In the genomic region with DNA sequence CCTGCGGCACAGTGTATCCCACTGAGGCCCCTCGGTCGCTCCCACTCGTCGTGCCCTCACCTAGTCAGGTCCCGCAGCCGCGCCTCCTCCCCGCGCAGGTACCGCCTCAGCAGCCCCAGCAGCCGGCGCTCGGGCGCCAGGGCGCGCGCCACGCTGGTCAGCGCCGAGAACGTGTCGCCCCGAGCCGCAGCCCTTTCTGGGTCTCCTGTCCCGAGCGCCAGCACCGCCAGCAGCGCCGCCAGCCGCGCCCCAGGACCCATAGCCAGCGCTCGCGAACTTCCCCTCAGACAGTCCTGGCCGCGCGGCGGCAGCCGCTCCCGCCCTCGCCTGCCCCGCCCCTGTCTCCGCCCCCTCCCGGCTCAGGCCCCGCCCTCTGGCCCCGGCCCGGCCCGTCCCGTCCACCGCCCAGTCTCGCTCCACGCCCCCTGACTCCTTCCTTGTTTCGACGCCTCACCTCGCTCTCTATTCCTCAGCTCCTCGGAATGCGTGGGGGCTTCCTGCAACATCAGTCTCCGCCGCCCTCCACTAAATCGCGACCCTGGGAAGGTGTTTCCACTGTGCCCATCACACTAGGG, we compare ENCODE assay signal across 8 cellular contexts. TPM values are rescaled to one million over a fixed set of nuclear protein-coding genes. Genes with fewer than 3 reads are reported as not detected.
DNase-seq lines count a peak whose midpoint lies in the region; ATAC-seq, FAIRE-seq and TF ChIP-seq lines count a peak whose summit lies in the region.

A gene (minus strand): TSS at position 289 of the 575 bp plus-strand sequence. CDS start 29 bp downstream, at position 260.

- no peak for TF ChIP-seq POLR2A in GM12878 (IDR thresholded peaks at IDR 0.05; ENCODE audit: low read depth, low read length)

- no peaks in the 10 kb centered on the region for H4K20me1 ChIP-seq in GM12878 (ENCODE audit: control insufficient read depth, insufficient read depth)
- no peaks in the 10 kb centered on the region for H4K20me1 ChIP-seq in smooth muscle cell (ENCODE audit: low read depth)

- H3K36me3 ChIP-seq in GM12878 (ENCODE audit: control insufficient read depth in 2 of 2, insufficient read depth in 2 of 2, low read length in 1 of 2) (no peaks in the 10 kb centered on the region), iPS-18a (ENCODE audit: control insufficient read depth, low read depth, low read length) (no peaks in the 10 kb centered on the region), smooth muscle cell (ENCODE audit: low read depth) (no peaks in the 10 kb centered on the region)

- H3K27me3 ChIP-seq in GM12878 (replicated peaks in 1 of 2; ENCODE audit: control insufficient read depth in 2 of 2, insufficient read depth in 2 of 2, low read length in 1 of 2), result peaks cover 0 to 2% of the 10 kb centered on the region in 2 experiments; a peak in 2 of 4 replicates
- H3K27me3 ChIP-seq in iPS-18a (ENCODE audit: control insufficient read depth, insufficient read depth, low read length), result peaks cover 45% of the 10 kb centered on the region
- H3K27me3 ChIP-seq in smooth muscle cell (ENCODE audit: low read depth), result no peaks in the 10 kb centered on the region

- H2AFZ ChIP-seq in GM12878 (ENCODE audit: control insufficient read depth, low read depth, low read length) (no peak within 1 kb of the TSS), smooth muscle cell (ENCODE audit: low read depth) (peak within 1 kb of the TSS; percentile 18)

- DNase-seq in NCI-H510A treated with DMSO at 0.1 percent for 48 hours (lab: John Stamatoyannopoulos, UW) (peak; percentile 49), NCI-H510A (lab: John Stamatoyannopoulos, UW) (no peak), SW480 (ENCODE audit: low spot score) (peak; percentile 58), GM12878 (ENCODE audit: low read depth, low spot score) (no peak), smooth muscle cell (lab: John Stamatoyannopoulos, UW; ENCODE audit: unreplicated experiment) (no peak), NCI-H187 treated with DMSO at 0.1 percent for 48 hours (lab: John Stamatoyannopoulos, UW) (no peak)

- H3K27ac ChIP-seq in GM12878 (ENCODE audit: control insufficient read depth, insufficient read depth) (no peak within 1 kb of the TSS), iPS-18a (ENCODE audit: low read length) (no peak within 1 kb of the TSS), smooth muscle cell (ENCODE audit: low read depth) (no peak within 1 kb of the TSS)

- CTCF ChIA-PET in GM12878 (lab: Yijun Ruan, JAX), result interaction anchor here (0.6 kb wide), 1 partner anchor 488 kb away, joined by 3 read pairs; no protein-coding TSS in a partner anchor

- ATAC-seq in GM12878 (peak; percentile 74), HG03432 (IDR thresholded peaks at IDR 0.05; ENCODE audit: unreplicated experiment) (no peak)

- intact Hi-C loops in GM12878 (cut with micrococcal nuclease; ENCODE audit: unreplicated experiment), result no loop called here

- no TSS peak for BruUV-seq in GM12878 (replicated peaks; lab: Mats Ljungman, UMichigan)

- H3K79me2 ChIP-seq in GM12878 (ENCODE audit: control insufficient read depth, insufficient read depth, low read length) (no peaks in the 10 kb centered on the region), smooth muscle cell (ENCODE audit: low read depth) (no peaks in the 10 kb centered on the region)

- SMC1A ChIA-PET in GM12878 (lab: Charles Lee; ENCODE audit: uncharacterized antibody, unreplicated experiment), result no interaction called here

- H3K9ac ChIP-seq in GM12878 (ENCODE audit: control insufficient read depth, insufficient read depth, low read length), result no peak within 1 kb of the TSS
- no peak within 1 kb of the TSS for H3K9ac ChIP-seq in iPS-18a (ENCODE audit: low read length)
- peak within 1 kb of the TSS; percentile 27 for H3K9ac ChIP-seq in smooth muscle cell (ENCODE audit: low read depth)

- TF ChIP-seq EP300 in GM12878 (IDR thresholded peaks at IDR 0.05; ENCODE audit: borderline replicate concordance in 1 of 2, control insufficient read depth in 1 of 2, low read depth in 2 of 2, low read length in 2 of 2), result no peak

- peaks cover 4% of the 10 kb centered on the region for H3F3A ChIP-seq in smooth muscle cell (ENCODE audit: low read depth)

- in situ Hi-C loops in GM12878 (cut with MboI), result no loop called here

- H3K4me3 ChIP-seq in GM12878 (no peak within 1 kb of the TSS; the same call in 1 of the 2 replicates), iPS-18a (ENCODE audit: low read length) (peak within 1 kb of the TSS; percentile 57), smooth muscle cell (peak within 1 kb of the TSS; percentile 55)

- FAIRE-seq in GM12878 (lab: Jason Lieb, UNC), result no peak

- 15% methylated on average over 50 of the region's 62 CpGs for WGBS in GM12878 (ENCODE audit: insufficient coverage, insufficient replicate concordance, low lambda C conversion rate, missing lambda C conversion rate)
- WGBS in smooth muscle cell (ENCODE audit: low lambda C conversion rate), result 9% methylated on average over 32 of the region's 62 CpGs

- TF ChIP-seq RAD21 in GM12878 (IDR thresholded peaks at IDR 0.05; ENCODE audit: insufficient read depth, low read depth, low read length), result no peak

- H3K9me3 ChIP-seq in GM12878 (replicated peaks; ENCODE audit: control insufficient read depth, insufficient read depth, low read length) (no peaks in the 10 kb centered on the region; the same call in 2 of the 3 replicates), iPS-18a (ENCODE audit: control insufficient read depth, low read depth, low read length) (no peaks in the 10 kb centered on the region), smooth muscle cell (replicated peaks; ENCODE audit: low read depth) (peaks cover 4% of the 10 kb centered on the region)

- no peaks in the 10 kb centered on the region for H3K4me1 ChIP-seq in GM12878 (ENCODE audit: control insufficient read depth, insufficient read depth, low read length)
- H3K4me1 ChIP-seq in iPS-18a (ENCODE audit: control insufficient read depth, low read depth, low read length), result no peaks in the 10 kb centered on the region
- H3K4me1 ChIP-seq in smooth muscle cell (ENCODE audit: low read depth), result no peaks in the 10 kb centered on the region

- POLR2A ChIA-PET in GM12878 (lab: Charles Lee), result no interaction called here

- TF ChIP-seq CTCF in GM12878 (IDR thresholded peaks at IDR 0.05 in 2 of 3, conservative IDR thresholded peaks at IDR 0.05 in 1 of 3; ENCODE audit: control insufficient read depth in 2 of 3, extremely low read depth in 1 of 3, insufficient read depth in 1 of 3, low read depth in 3 of 3, low read length in 3 of 3) (no peak), smooth muscle cell (IDR thresholded peaks at IDR 0.05; ENCODE audit: borderline replicate concordance, insufficient read depth, poor library complexity, severe bottlenecking) (no peak)

- RAD21 ChIA-PET in GM12878 (lab: Charles Lee; ENCODE audit: unreplicated experiment), result no interaction called here

- H3K4me2 ChIP-seq in GM12878 (ENCODE audit: control insufficient read depth, insufficient read depth) (no peak within 1 kb of the TSS), smooth muscle cell (peak within 1 kb of the TSS; percentile 87)

TF ChIP-seq in GM12878, 131 proteins besides CTCF, POLR2A, EP300 and RAD21 (continues in another document):
- TF ChIP-seq ESRRA (IDR thresholded peaks at IDR 0.05; ENCODE audit: low read length) (no peak), MTA2 (IDR thresholded peaks at IDR 0.05; ENCODE audit: low read depth) (no peak)
- TF ChIP-seq, protein P1, sequence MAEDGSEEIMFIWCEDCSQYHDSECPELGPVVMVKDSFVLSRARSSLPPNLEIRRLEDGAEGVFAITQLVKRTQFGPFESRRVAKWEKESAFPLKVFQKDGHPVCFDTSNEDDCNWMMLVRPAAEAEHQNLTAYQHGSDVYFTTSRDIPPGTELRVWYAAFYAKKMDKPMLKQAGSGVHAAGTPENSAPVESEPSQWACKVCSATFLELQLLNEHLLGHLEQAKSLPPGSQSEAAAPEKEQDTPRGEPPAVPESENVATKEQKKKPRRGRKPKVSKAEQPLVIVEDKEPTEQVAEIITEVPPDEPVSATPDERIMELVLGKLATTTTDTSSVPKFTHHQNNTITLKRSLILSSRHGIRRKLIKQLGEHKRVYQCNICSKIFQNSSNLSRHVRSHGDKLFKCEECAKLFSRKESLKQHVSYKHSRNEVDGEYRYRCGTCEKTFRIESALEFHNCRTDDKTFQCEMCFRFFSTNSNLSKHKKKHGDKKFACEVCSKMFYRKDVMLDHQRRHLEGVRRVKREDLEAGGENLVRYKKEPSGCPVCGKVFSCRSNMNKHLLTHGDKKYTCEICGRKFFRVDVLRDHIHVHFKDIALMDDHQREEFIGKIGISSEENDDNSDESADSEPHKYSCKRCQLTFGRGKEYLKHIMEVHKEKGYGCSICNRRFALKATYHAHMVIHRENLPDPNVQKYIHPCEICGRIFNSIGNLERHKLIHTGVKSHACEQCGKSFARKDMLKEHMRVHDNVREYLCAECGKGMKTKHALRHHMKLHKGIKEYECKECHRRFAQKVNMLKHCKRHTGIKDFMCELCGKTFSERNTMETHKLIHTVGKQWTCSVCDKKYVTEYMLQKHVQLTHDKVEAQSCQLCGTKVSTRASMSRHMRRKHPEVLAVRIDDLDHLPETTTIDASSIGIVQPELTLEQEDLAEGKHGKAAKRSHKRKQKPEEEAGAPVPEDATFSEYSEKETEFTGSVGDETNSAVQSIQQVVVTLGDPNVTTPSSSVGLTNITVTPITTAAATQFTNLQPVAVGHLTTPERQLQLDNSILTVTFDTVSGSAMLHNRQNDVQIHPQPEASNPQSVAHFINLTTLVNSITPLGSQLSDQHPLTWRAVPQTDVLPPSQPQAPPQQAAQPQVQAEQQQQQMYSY (CRISPR knock-in tag; IDR thresholded peaks at IDR 0.05), result no peak

RNA-seq across cellular contexts. Expression of the gene that starts here (rescaled TPM):
- not detected in 2 replicates for total RNA-seq in GM12878 (2013; cell fraction: nucleolus; rRNA removed)
- total RNA-seq in GM12878 (2014; rRNA removed), result not detected in 2 replicates
- not detected in 2 replicates for total RNA-seq in GM12878 (2014; rRNA removed; fragmentation: Illumina TruSeq; extraction: Trizol)
- not detected in 2 replicates for total RNA-seq in GM12878 (2021)
- not detected for polyA plus RNA-seq in GM12878 (2011; ENCODE audit: low read depth)
- not detected in 2 replicates for polyA plus RNA-seq in GM12878 (2011; rRNA removed)
- polyA plus RNA-seq in GM12878 (2011; cell fraction: cytosol; rRNA removed), result not detected in 2 replicates
- polyA plus RNA-seq in GM12878 (2011; cell fraction: nucleus; rRNA removed), result not detected in 2 replicates
- 0.04 and 0.05 TPM in 2 replicates for polyA plus RNA-seq in GM12878 (2012)
- not detected in 2 replicates for polyA plus RNA-seq in GM12878 (2014; fragmentation: Illumina TruSeq; extraction: Trizol)
- polyA plus RNA-seq in GM12878 (2014; fragmentation: Nextera tagmentation; extraction: Ambion mirVana), result not detected
- polyA plus RNA-seq in GM12878 (2014; rRNA removed), result not detected in 2 replicates
- polyA plus RNA-seq in GM12878 (2016; fragmentation: Nextera tagmentation; extraction: Ambion mirVana), result under 1 TPM in 1 of 2 experiments, not detected in 1; 0.08 TPM
- polyA minus RNA-seq in GM12878 (2011; rRNA and poly(A)+ RNA removed), result not detected in 2 replicates
- polyA minus RNA-seq in GM12878 (2011; cell fraction: cytosol; rRNA and poly(A)+ RNA removed), result not detected in 2 replicates
- polyA minus RNA-seq in GM12878 (2011; cell fraction: nucleus; rRNA and poly(A)+ RNA removed), result not detected in 2 replicates
- total RNA-seq in smooth muscle cell, result 6.9 and 13.5 TPM in 2 replicates
- 11.8 and 18.9 TPM in 2 replicates for polyA plus RNA-seq in smooth muscle cell

Comparison
In these comparisons a context has a peak if more than half of its experiments do, and no peak if none do; other contexts are left out.
1. RNA of the gene that starts here (polyA plus RNA-seq): 11.8 to 18.9 TPM in smooth muscle cell; 0.04 to 0.08 TPM in GM12878; every median in the first group is over 10 times any median in the second.
2. DNase-seq: peak in NCI-H510A treated with DMSO at 0.1 percent for 48 hours (single experiment) and SW480 (single experiment); none in NCI-H510A (single experiment), GM12878 (single experiment), smooth muscle cell (single experiment) and NCI-H187 treated with DMSO at 0.1 percent for 48 hours (single experiment).
3. Peak in ATAC-seq in GM12878; RNA of the gene not detected or under 1 TPM.